Comparison of ENCODE assay signal across 13 cellular contexts in the genomic region with DNA sequence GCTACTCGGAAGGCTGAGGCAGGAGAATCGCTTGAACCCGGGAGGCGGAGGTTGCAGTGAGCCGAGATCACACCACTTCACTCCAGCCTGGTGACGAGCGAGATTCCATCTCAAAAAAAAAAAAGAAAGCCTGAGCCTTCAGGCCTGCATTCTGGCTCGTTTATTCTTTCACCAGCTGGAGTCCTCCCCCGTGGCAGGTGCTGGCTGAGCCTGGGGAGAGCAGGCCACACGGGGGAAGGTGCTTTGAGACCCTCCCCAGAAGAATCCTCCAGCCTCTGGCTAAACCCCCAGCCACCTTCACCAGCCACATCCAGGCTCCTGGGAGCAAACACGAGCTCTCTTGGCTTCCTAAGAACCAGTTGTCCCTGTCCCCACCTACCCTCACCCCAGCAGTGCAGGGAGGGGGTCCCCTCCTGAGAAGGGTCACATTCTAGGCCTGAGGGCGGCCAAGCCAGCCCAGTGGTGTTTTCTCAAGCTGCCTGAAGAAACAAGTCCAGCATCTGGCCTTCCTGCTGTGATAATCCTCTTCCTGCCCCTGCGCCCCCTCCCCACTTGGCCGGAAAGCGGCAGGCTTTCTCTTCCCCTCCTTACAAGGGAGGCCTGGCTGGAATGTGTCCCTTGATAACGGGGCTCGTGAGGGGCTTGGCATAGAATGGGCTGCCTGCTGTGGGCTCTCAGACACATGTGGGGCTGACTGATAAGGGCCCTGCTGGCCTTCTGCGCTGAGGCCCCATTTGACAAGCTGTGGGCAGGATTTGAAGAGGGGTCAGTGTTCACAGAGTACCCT. TPM values are rescaled to one million over a fixed set of nuclear protein-coding genes. Genes with fewer than 3 reads are reported as not detected.
DNase-seq lines count a peak whose midpoint lies in the region; ATAC-seq and TF ChIP-seq lines count a peak whose summit lies in the region.
"Had no signal": no experiment of that assay in that cellular context is flagged by ENCODE, and none has a peak within 500 bp of the region (broad histone marks: within the 10 kb centered on the region; RNA-seq: fewer than 3 reads in every experiment).

No MANE protein-coding gene starts in this region.

- H3K27ac ChIP-seq in BLaER1: 0 out of 2 replicates have a peak overlapping the region, but pooled peaks have one; percentile 19
- H3K27ac ChIP-seq in right lobe of liver: no peak overlapping the region

- peak; percentile 32 for DNase-seq in NCI-H524 treated with DMSO at 0.1 percent for 48 hours (lab: John Stamatoyannopoulos, UW)
- peak; percentile 96 to 100 for DNase-seq in erythroblast (lab: John Stamatoyannopoulos, UW)
- DNase-seq in right lobe of liver: peak in 2 of 3 donors; percentile 40 to 54
- no peak for DNase-seq in HPDE6-E6E7 (ENCODE audit: extremely low spot score)
- DNase-seq: activated CD4-positive, CD25-positive, alpha-beta regulatory T cell; activated T-cell treated with anti-CD3 and anti-CD28 coated beads, Interleukin-2, amount 50 U/mL, for 24 hours; naive B cell; NCI-H446 treated with DMSO at 0.1 percent for 48 hours; SHP77 had no signal

- no peak for TF ChIP-seq CTCF in right lobe of liver (IDR thresholded peaks at IDR 0.05)

- H3K4me3 ChIP-seq in BLaER1: no peak overlapping the region
- H3K4me3 ChIP-seq in right lobe of liver: no peak overlapping the region

- intact Hi-C loops in right lobe of liver (cut with DNase I): loop anchor here (5.0 to 10.0 kb wide), 2 partner anchors 154 to 156 kb away; no protein-coding TSS in a partner anchor

- no peaks in the 10 kb centered on the region for H3K27me3 ChIP-seq in BLaER1
- H3K27me3 ChIP-seq in right lobe of liver: no peaks in the 10 kb centered on the region

- no peak overlapping the region for H3K9ac ChIP-seq in BLaER1

- 67% methylated on average over 15 of the region's 18 CpGs for WGBS in right lobe of liver (ENCODE audit: insufficient coverage, low coverage, low lambda C conversion rate, missing lambda C conversion rate)

- H3K4me2 ChIP-seq in BLaER1: no peak overlapping the region; the same call in 1 of the 2 replicates

- H4K20me1 ChIP-seq in BLaER1: no peaks in the 10 kb centered on the region

- ATAC-seq in right lobe of liver (peak; percentile 20 to 72 (median 66)), HG02981 (IDR thresholded peaks at IDR 0.05; ENCODE audit: unreplicated experiment) (no peak), GM21381 (IDR thresholded peaks at IDR 0.05; ENCODE audit: unreplicated experiment) (no peak), GM18519 (IDR thresholded peaks at IDR 0.05; ENCODE audit: low FRiP score, unreplicated experiment) (no peak)

- H3K4me1 ChIP-seq in BLaER1 (peaks cover 38% of the 10 kb centered on the region), right lobe of liver (no peaks in the 10 kb centered on the region)

- TF ChIP-seq POLR2A in erythroblast (IDR thresholded peaks at IDR 0.05; ENCODE audit: low read length): no peak
- no peak for TF ChIP-seq POLR2A in right lobe of liver (IDR thresholded peaks at IDR 0.05)

- H3K36me3 ChIP-seq in BLaER1: no peaks in the 10 kb centered on the region
- no peaks in the 10 kb centered on the region for H3K36me3 ChIP-seq in right lobe of liver

- no peaks in the 10 kb centered on the region for H3K9me3 ChIP-seq in BLaER1
- H3K9me3 ChIP-seq in right lobe of liver: no peaks in the 10 kb centered on the region

RNA-seq across cellular contexts. Expression of a gene that starts 41.5 kb away (rescaled TPM):
- total RNA-seq in right lobe of liver: under 1 TPM in 5 of 6 experiments, not detected in 1; 0.11 to 0.43 (median 0.22) TPM

RNA-seq across cellular contexts. Expression of a gene that starts 54.7 kb away (rescaled TPM):
- total RNA-seq in right lobe of liver: 1 to 10 TPM in 4 of 6 experiments, under 1 TPM in 2; 0.92 to 2.4 (median 1.6) TPM

Comparison
In these comparisons a context has a peak if more than half of its experiments do, and no peak if none do; other contexts are left out.
1. ATAC-seq: peak in right lobe of liver (4 of 4); none in HG02981 (single experiment), GM21381 (single experiment) and GM18519 (single experiment).